In the genomic region with DNA sequence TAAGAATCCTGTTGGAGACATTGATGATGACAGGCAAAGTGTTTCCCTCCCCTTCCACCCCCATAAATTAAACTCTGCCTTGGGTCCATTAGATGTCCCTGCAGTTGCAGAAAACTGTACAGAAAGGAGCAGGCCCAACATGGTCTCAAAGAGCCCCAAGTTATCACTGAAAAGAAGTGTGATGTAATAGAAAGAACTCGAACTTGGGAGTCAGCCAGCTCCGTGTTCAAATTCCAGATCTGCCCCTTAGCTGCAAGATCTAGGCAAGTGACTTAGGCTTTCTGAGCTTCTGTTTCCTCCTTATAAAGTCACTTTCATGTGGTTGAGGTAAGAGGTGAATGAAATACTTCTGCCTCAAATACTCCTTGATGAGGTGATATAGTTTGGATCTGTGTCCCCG, we compare ENCODE assay signal across 22 cellular contexts. TPM values are rescaled to one million over a fixed set of nuclear protein-coding genes. Genes with fewer than 3 reads are reported as not detected.
DNase-seq lines count a peak whose midpoint lies in the region; ATAC-seq and TF ChIP-seq lines count a peak whose summit lies in the region.
"Had no signal": no experiment of that assay in that cellular context is flagged by ENCODE, and none has a peak within 500 bp of the region (broad histone marks: within the 10 kb centered on the region; RNA-seq: fewer than 3 reads in every experiment).

No MANE protein-coding gene starts in this region.

- H3K4me3 ChIP-seq in Jurkat, Clone E6-1 (ENCODE audit: low read length) = no peak overlapping the region
- no peak overlapping the region for H3K4me3 ChIP-seq in fibroblast of pulmonary artery (replicated peaks; ENCODE audit: low read depth, low read length)
- H3K4me3 ChIP-seq: BLaER1, GM12878 had no signal

- no peak for ATAC-seq in GM18867 (IDR thresholded peaks at IDR 0.05; ENCODE audit: unreplicated experiment)
- ATAC-seq: GM12878 had no signal

- DNase-seq in Jurkat, Clone E6-1 (ENCODE audit: low read depth, low spot score) = peak; percentile 33
- DNase-seq in fibroblast of pulmonary artery (ENCODE audit: low read depth) (peak; percentile 12), ecto neural progenitor cell (ENCODE audit: low spot score) (no peak), NCI-H526 (lab: John Stamatoyannopoulos, UW) (no peak)
- DNase-seq: 8988T; ACHN; BE2C; C1 segment of cervical spinal cord; CD4-positive, alpha-beta memory T cell; CD4-positive, CD25-positive, alpha-beta regulatory T cell; CD8-positive, alpha-beta memory T cell; COR-L47; DMS 273 treated with DMSO at 0.1 percent for 48 hours; DMS153; DMS53; DMS79; DND-41; EL; GDM1 had no signal

- TF ChIP-seq CTCF in fibroblast of pulmonary artery (IDR thresholded peaks at IDR 0.05; ENCODE audit: low read length, missing control alignments) = no peak

RNA-seq across cellular contexts. Expression of a gene that starts 49.6 kb away (rescaled TPM):
- polyA plus RNA-seq in Jurkat, Clone E6-1 (2012; ENCODE audit: insufficient read depth, insufficient read length) = 18.8 TPM

Comparison
In these comparisons a context has a peak if more than half of its experiments do, and no peak if none do; other contexts are left out.
1. DNase-seq: peak in Jurkat, Clone E6-1 (single experiment) and fibroblast of pulmonary artery (single experiment); none in ecto neural progenitor cell (single experiment) and NCI-H526 (0 of 2).